1 cellular context compared by ENCODE assay signal in genomic region chr10:102394079-102394800, GRCh38.
A peak's percentile ranks its signal among the peaks of the same experiment; 100 is the strongest.
TF ChIP-seq lines count a peak whose summit lies in the region.

No MANE protein-coding gene starts in this region.

TF ChIP-seq in K562, 482 proteins besides CTCF, POLR2A, EP300 and RAD21 (continued from another document):
- TF ChIP-seq ATF2 (CRISPR knock-in tag; IDR thresholded peaks at IDR 0.05) (no peak), ZNF507 (tag; conservative IDR thresholded peaks at IDR 0.05) (no peak), NBN (IDR thresholded peaks at IDR 0.05; ENCODE audit: low read depth) (0 out of 2 replicates have a peak, but pooled peaks have one; percentile 50), MEF2D (tag; conservative IDR thresholded peaks at IDR 0.05; ENCODE audit: low read depth) (no peak), GTF2A2 (tag; IDR thresholded peaks at IDR 0.05) (no peak), SRSF9 (IDR thresholded peaks at IDR 0.05; ENCODE audit: borderline replicate concordance, low read depth, low read length) (no peak), TGIF2 (CRISPR knock-in tag; IDR thresholded peaks at IDR 0.05) (0 out of 2 replicates have a peak, but pooled peaks have one; percentile 65), ZBTB17 (CRISPR knock-in tag; IDR thresholded peaks at IDR 0.05) (0 out of 2 replicates have a peak, but pooled peaks have one; percentile 41), RCOR1 (IDR thresholded peaks at IDR 0.05; ENCODE audit: borderline replicate concordance in 1 of 2, low read depth in 2 of 2, low read length in 2 of 2) (no peak), ARID4B (CRISPR knock-in tag; IDR thresholded peaks at IDR 0.05) (peak; percentile 68; the same call in 1 of the 2 replicates), HDAC3 (IDR thresholded peaks at IDR 0.05; ENCODE audit: borderline replicate concordance, partially characterized antibody) (no peak), LEF1 (IDR thresholded peaks at IDR 0.05) (no peak), HIVEP1 (CRISPR knock-in tag; IDR thresholded peaks at IDR 0.05) (peak; percentile 97), ATF7 (IDR thresholded peaks at IDR 0.05) (peak; percentile 80; the same call in 1 of the 2 replicates), GABPB1 (CRISPR knock-in tag; IDR thresholded peaks at IDR 0.05) (peak; percentile 37; the same call in 1 of the 2 replicates), ZBTB7A (IDR thresholded peaks at IDR 0.05; ENCODE audit: borderline replicate concordance, control insufficient read depth, low read depth, low read length) (peak; percentile 12; the same call in 1 of the 2 replicates), NCOA6 (IDR thresholded peaks at IDR 0.05) (no peak), ZBTB1 (CRISPR knock-in tag; IDR thresholded peaks at IDR 0.05; ENCODE audit: borderline replicate concordance, low read depth) (no peak), ZNF778 (CRISPR knock-in tag; IDR thresholded peaks at IDR 0.05) (no peak), PRPF4 (IDR thresholded peaks at IDR 0.05; ENCODE audit: insufficient read depth, low read depth, low read length, poor library complexity, severe bottlenecking) (no peak), CBFB (CRISPR knock-in tag; IDR thresholded peaks at IDR 0.05) (peak; percentile 88; the same call in 1 of the 2 replicates), ZNF143 (CRISPR knock-in tag; IDR thresholded peaks at IDR 0.05) (no peak)
- TF ChIP-seq, protein P1, sequence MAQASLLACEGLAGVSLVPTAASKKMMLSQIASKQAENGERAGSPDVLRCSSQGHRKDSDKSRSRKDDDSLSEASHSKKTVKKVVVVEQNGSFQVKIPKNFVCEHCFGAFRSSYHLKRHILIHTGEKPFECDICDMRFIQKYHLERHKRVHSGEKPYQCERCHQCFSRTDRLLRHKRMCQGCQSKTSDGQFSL (CRISPR knock-in tag; IDR thresholded peaks at IDR 0.05) = no peak
- TF ChIP-seq, protein P1 (tag; IDR thresholded peaks at IDR 0.05) = no peak; a peak in 1 of 4 replicates
TF ChIP-seq in K562: peak in this region for 81.
